In genomic region chr19:3136684-3137055, GRCh38 we compare ENCODE assay signal across 10 cellular contexts. TPM values are rescaled to one million over a fixed set of nuclear protein-coding genes. Genes with fewer than 3 reads are reported as not detected.
DNase-seq lines count a peak whose midpoint lies in the region; ATAC-seq and TF ChIP-seq lines count a peak whose summit lies in the region.
"Had no signal": no experiment of that assay in that cellular context is flagged by ENCODE, and none has a peak within 500 bp of the region (broad histone marks: within the 10 kb centered on the region; RNA-seq: fewer than 3 reads in every experiment).

No MANE protein-coding gene starts in this region.

- no peaks in the 10 kb centered on the region for H3K27me3 ChIP-seq in mucosa of rectum (ENCODE audit: control insufficient read depth in 2 of 2, insufficient read depth in 2 of 2, low read length in 2 of 2)

- peaks cover 12 to 13% of the 10 kb centered on the region in 2 donors for H3K36me3 Mint-ChIP-seq in CD14-positive monocyte

- ATAC-seq in HG02798 (IDR thresholded peaks at IDR 0.05; ENCODE audit: poor library complexity, unreplicated experiment) (no peak), HG03520 (IDR thresholded peaks at IDR 0.05; ENCODE audit: unreplicated experiment) (no peak)

- H3K4me1 ChIP-seq in mucosa of rectum (ENCODE audit: control insufficient read depth in 2 of 2, insufficient read depth in 2 of 2, low read length in 2 of 2): peaks cover 2% of the 10 kb centered on the region in 2 donors

- peak overlapping the region; percentile 84 to 97 (median 92) for H3K27ac Mint-ChIP-seq in CD14-positive monocyte

- peak overlapping the region; percentile 37 to 59 for H3K4me3 ChIP-seq in mucosa of rectum (ENCODE audit: low read length in 2 of 2)
- H3K4me3 ChIP-seq: GM23248 had no signal

- DNase-seq in CD14-positive monocyte (ENCODE audit: low spot score) (no peak), HT-29 (ENCODE audit: low spot score) (peak; percentile 12), NCI-H2196 (lab: John Stamatoyannopoulos, UW; ENCODE audit: unreplicated experiment) (no peak), posterior vena cava (ENCODE audit: low spot score) (no peak)
- DNase-seq: GM23248, NCI-H2029 had no signal

- H3K4me1 Mint-ChIP-seq in CD14-positive monocyte: peaks cover 57% of the 10 kb centered on the region

- H3K9ac ChIP-seq in mucosa of rectum (ENCODE audit: low read depth in 1 of 2, low read length in 2 of 2): peak overlapping the region in 1 of 2 donors; percentile 56
- H3K9ac ChIP-seq: GM23248 had no signal

- H3K36me3 ChIP-seq in mucosa of rectum (ENCODE audit: control insufficient read depth in 2 of 2, insufficient read depth in 2 of 2, low read length in 2 of 2): no peaks in the 10 kb centered on the region

- no peak for TF ChIP-seq CTCF in CD14-positive monocyte (IDR thresholded peaks at IDR 0.05)

- H3K9me3 ChIP-seq in mucosa of rectum (ENCODE audit: control insufficient read depth in 2 of 2, low read length in 2 of 2): no peaks in the 10 kb centered on the region

- H3K4me3 Mint-ChIP-seq in CD14-positive monocyte: peak overlapping the region; percentile 90

- H3K27ac ChIP-seq in cingulate gyrus (ENCODE audit: low read depth, low read length): peak overlapping the region; percentile 19
- peak overlapping the region in 1 of 2 donors; percentile 48 for H3K27ac ChIP-seq in mucosa of rectum (ENCODE audit: low read depth in 2 of 2, low read length in 2 of 2)
- H3K27ac ChIP-seq: GM23248 had no signal

- no peaks in the 10 kb centered on the region for H3K27me3 Mint-ChIP-seq in CD14-positive monocyte (ENCODE audit: low read depth in 3 of 3)

- peaks cover 0 to 2% (median 0%) of the 10 kb centered on the region in 7 donors for H3K9me3 Mint-ChIP-seq in CD14-positive monocyte

- intact Hi-C loops in CD14-positive monocyte (cut with micrococcal nuclease) (no loop called here), posterior vena cava (cut with DNase I) (no loop called here)

RNA-seq across cellular contexts. Expression of gene GNA15, which starts 0.8 kb away (rescaled TPM):
- 10 to 100 TPM; 38.7 to 41.3 TPM for polyA plus RNA-seq in CD14-positive monocyte
- 15.9 and 20.0 TPM in 2 replicates for total RNA-seq in HT-29 (2014; rRNA removed; shearing (Covaris generic))
- 1 to 10 TPM; 7.0 to 9.9 TPM for total RNA-seq in posterior vena cava
- total RNA-seq: GM23248 had no signal
- polyA plus RNA-seq: GM23248 had no signal

RNA-seq across cellular contexts. Expression of gene S1PR4, which starts 41.9 kb away (rescaled TPM):
- polyA plus RNA-seq in CD14-positive monocyte: 100 to 1,000 TPM; 105 to 131 TPM
- total RNA-seq in HT-29 (2014; rRNA removed; shearing (Covaris generic)): not detected in 2 replicates
- total RNA-seq in posterior vena cava: 1 to 10 TPM; 1.7 to 3.1 TPM
- total RNA-seq: GM23248 had no signal
- polyA plus RNA-seq: GM23248 had no signal

RNA-seq across cellular contexts. Expression of gene GNA11, which starts 42.5 kb away (rescaled TPM):
- under 1 TPM; 0.25 to 0.37 TPM for polyA plus RNA-seq in CD14-positive monocyte
- 54.1 and 68.2 TPM in 2 replicates for total RNA-seq in HT-29 (2014; rRNA removed; shearing (Covaris generic))
- 10 to 100 TPM; 71.9 to 76.5 TPM for total RNA-seq in posterior vena cava

RNA-seq across cellular contexts. Expression of gene NCLN, which starts 49.1 kb away (rescaled TPM):
- 10 to 100 TPM; 28.6 to 34.5 TPM for polyA plus RNA-seq in CD14-positive monocyte
- total RNA-seq in HT-29 (2014; rRNA removed; shearing (Covaris generic)): 95.3 and 104 TPM in 2 replicates
- total RNA-seq in posterior vena cava: 10 to 100 TPM; 37.7 to 40.4 TPM
